ENCODE assay signal across 27 cellular contexts in genomic region chr10:60291354-60291930, GRCh38.
A peak's percentile ranks its signal among the peaks of the same experiment; 100 is the strongest.
DNase-seq lines count a peak whose midpoint lies in the region; ATAC-seq and TF ChIP-seq lines count a peak whose summit lies in the region.
"Had no signal": no experiment of that assay in that cellular context is flagged by ENCODE, and none has a peak within 500 bp of the region (broad histone marks: within the 10 kb centered on the region; RNA-seq: fewer than 3 reads in every experiment).

No MANE protein-coding gene starts in this region.

- H3K4me3 ChIP-seq in fibroblast of pulmonary artery (replicated peaks; ENCODE audit: low read depth, low read length), result no peak overlapping the region
- H3K4me3 ChIP-seq in lung, result no peak overlapping the region
- H3K4me3 ChIP-seq: adrenal gland, esophagus muscularis mucosa, GM12878, pancreas, tibial artery had no signal

- TF ChIP-seq CTCF in fibroblast of pulmonary artery (IDR thresholded peaks at IDR 0.05; ENCODE audit: low read length, missing control alignments) (no peak), lung (IDR thresholded peaks at IDR 0.05; ENCODE audit: control extremely low read depth, extremely low read depth) (no peak)

- H3K36me3 Mint-ChIP-seq in stimulated activated effector memory CD8-positive, alpha-beta T cell treated with anti-CD3 and anti-CD28 coated beads, Interleukin-12 subunit alpha, Interleukin-12 subunit beta, amount 100 ng/mL, for 72 hours, result no peaks in the 10 kb centered on the region
- H3K36me3 Mint-ChIP-seq: CD4-positive, CD25-positive, alpha-beta regulatory T cell; immature natural killer cell had no signal

- peaks cover 6% of the 10 kb centered on the region for H3K4me1 Mint-ChIP-seq in stimulated activated effector memory CD8-positive, alpha-beta T cell treated with anti-CD3 and anti-CD28 coated beads, Interleukin-12 subunit alpha, Interleukin-12 subunit beta, amount 100 ng/mL, for 72 hours
- H3K4me1 Mint-ChIP-seq: activated B cell treated with CpG ODN at 0.5 μM for 24 hours; activated CD4-positive, alpha-beta memory T cell treated with anti-CD3 and anti-CD28 coated beads, Interleukin-2, amount 10 ng/mL, durations not matched to agents 7 days and 5 days; CD4-positive, CD25-positive, alpha-beta regulatory T cell; immature natural killer cell had no signal

- H3K9me3 Mint-ChIP-seq in stimulated activated effector memory CD8-positive, alpha-beta T cell treated with anti-CD3 and anti-CD28 coated beads, Interleukin-12 subunit alpha, Interleukin-12 subunit beta, amount 100 ng/mL, for 72 hours, result no peaks in the 10 kb centered on the region
- H3K9me3 Mint-ChIP-seq: activated B cell treated with CpG ODN at 0.5 μM for 24 hours; activated CD4-positive, alpha-beta memory T cell treated with anti-CD3 and anti-CD28 coated beads, Interleukin-2, amount 10 ng/mL, durations not matched to agents 7 days and 5 days; CD4-positive, CD25-positive, alpha-beta regulatory T cell; central memory CD8-positive, alpha-beta T cell had no signal

- ATAC-seq in SK-N-SH treated with all-trans-retinoic acid at 6 μM for 48 hours (peak; percentile 45), lung (ENCODE audit: insufficient read depth, low FRiP score) (peak; percentile 1), GM19452 (IDR thresholded peaks at IDR 0.05; ENCODE audit: unreplicated experiment) (no peak)
- ATAC-seq in stimulated activated effector memory CD8-positive, alpha-beta T cell treated with anti-CD3 and anti-CD28 coated beads, Interleukin-12 subunit alpha, Interleukin-12 subunit beta, amount 100 ng/mL, for 72 hours, result no peak
- ATAC-seq: GM12878, pancreas had no signal

- H3K27ac ChIP-seq in lung (ENCODE audit: low read depth in 1 of 2, low read length in 1 of 2), result no peak overlapping the region
- H3K27ac ChIP-seq: adrenal gland, esophagus muscularis mucosa, pancreas had no signal

- H3K36me3 ChIP-seq in lung (ENCODE audit: control insufficient read depth in 2 of 2, insufficient read depth in 2 of 2, low read length in 2 of 2), result no peaks in the 10 kb centered on the region
- H3K36me3 ChIP-seq: adrenal gland, esophagus muscularis mucosa, pancreas, tibial artery had no signal

- no peak overlapping the region for H3K27ac Mint-ChIP-seq in stimulated activated effector memory CD8-positive, alpha-beta T cell treated with anti-CD3 and anti-CD28 coated beads, Interleukin-12 subunit alpha, Interleukin-12 subunit beta, amount 100 ng/mL, for 72 hours
- H3K27ac Mint-ChIP-seq: activated B cell treated with CpG ODN at 0.5 μM for 24 hours; activated CD4-positive, alpha-beta memory T cell treated with anti-CD3 and anti-CD28 coated beads, Interleukin-2, amount 10 ng/mL, durations not matched to agents 7 days and 5 days; immature natural killer cell had no signal

- 82 to 91% methylated on average over 5 of the region's 5 CpGs for whole genome bisulfite sequencing in lung, 2 donors

- peaks cover 1 to 23% of the 10 kb centered on the region in 2 donors for H3K4me1 ChIP-seq in lung (ENCODE audit: control insufficient read depth in 2 of 2, insufficient read depth in 2 of 2, low read length in 2 of 2)
- H3K4me1 ChIP-seq: pancreas had no signal

- H3K27me3 ChIP-seq in lung (ENCODE audit: control insufficient read depth, insufficient read depth), result no peaks in the 10 kb centered on the region
- H3K27me3 ChIP-seq: adrenal gland, esophagus muscularis mucosa, pancreas, tibial artery had no signal

- H3K9me3 ChIP-seq in lung (ENCODE audit: control insufficient read depth in 2 of 2, insufficient read depth in 1 of 2, low read length in 1 of 2), result no peaks in the 10 kb centered on the region
- H3K9me3 ChIP-seq: adrenal gland, esophagus muscularis mucosa, pancreas, tibial artery had no signal

- no peak overlapping the region for H3K4me3 Mint-ChIP-seq in stimulated activated effector memory CD8-positive, alpha-beta T cell treated with anti-CD3 and anti-CD28 coated beads, Interleukin-12 subunit alpha, Interleukin-12 subunit beta, amount 100 ng/mL, for 72 hours
- H3K4me3 Mint-ChIP-seq: activated B cell treated with CpG ODN at 0.5 μM for 24 hours; activated CD4-positive, alpha-beta memory T cell treated with anti-CD3 and anti-CD28 coated beads, Interleukin-2, amount 10 ng/mL, durations not matched to agents 7 days and 5 days; CD4-positive, CD25-positive, alpha-beta regulatory T cell; central memory CD8-positive, alpha-beta T cell; immature natural killer cell had no signal

- DNase-seq in Ammon's horn (ENCODE audit: low spot score) (peak; percentile 32), fibroblast of pulmonary artery (ENCODE audit: low read depth) (peak; percentile 79), lung (ENCODE audit: low spot score) (no peak), SIG-M5 treated with dmso at 0.1 percent for 504 hours (lab: John Stamatoyannopoulos, UW; ENCODE audit: unreplicated experiment) (no peak)
- no peak for DNase-seq in stimulated activated effector memory CD8-positive, alpha-beta T cell treated with anti-CD3 and anti-CD28 coated beads, Interleukin-12 subunit alpha, Interleukin-12 subunit beta, amount 100 ng/mL, for 72 hours (ENCODE audit: low spot score in 2 of 2)
- DNase-seq in activated CD4-positive, CD25-positive, alpha-beta regulatory T cell treated with anti-CD3 and anti-CD28 coated beads, Interleukin-2, amount 50 U/mL, for 72 hours, result no peak
- DNase-seq: activated B cell treated with CpG ODN at 0.5 μM for 24 hours; activated CD4-positive, alpha-beta memory T cell treated with anti-CD3 and anti-CD28 coated beads, Interleukin-2, amount 10 ng/mL, durations not matched to agents 7 days and 5 days; activated gamma-delta T cell treated with Interleukin-2 at 50 U/mL for 16 hours; adrenal gland; CD4-positive, CD25-positive, alpha-beta regulatory T cell; effector CD4-positive, alpha-beta T cell; GF-D8; immature natural killer cell; NCI-H2029; NCI-H510A; NK-92 treated with Interleukin-12 subunit alpha and Interleukin-12 subunit beta, amount 100 ng/mL, for 24 hours; pancreas; stimulated activated CD4-positive, alpha-beta T cell treated with anti-CD3 and anti-CD28 coated beads, Interleukin-2, amount 100 ng/mL, for 24 hours; stimulated activated naive CD4-positive, alpha-beta T cell; T-helper 9 cell; tibial artery had no signal

TF ChIP-seq in SK-N-SH treated with all-trans-retinoic acid at 6 μM for 48 hours, 23 proteins besides CTCF, POLR2A, EP300 and RAD21:
- TF ChIP-seq TOX (CRISPR knock-in tag; IDR thresholded peaks at IDR 0.05; ENCODE audit: borderline replicate concordance), result no peak

Comparison
In these comparisons a context has a peak if more than half of its experiments do, and no peak if none do; other contexts are left out.
1. DNase-seq: peak in Ammon's horn (single experiment) and fibroblast of pulmonary artery (single experiment); none in lung (single experiment), stimulated activated effector memory CD8-positive, alpha-beta T cell treated with anti-CD3 and anti-CD28 coated beads, Interleukin-12 subunit alpha, Interleukin-12 subunit beta, amount 100 ng/mL, for 72 hours (0 of 2), activated CD4-positive, CD25-positive, alpha-beta regulatory T cell treated with anti-CD3 and anti-CD28 coated beads, Interleukin-2, amount 50 U/mL, for 72 hours (single experiment) and SIG-M5 treated with dmso at 0.1 percent for 504 hours (single experiment).
2. ATAC-seq: peak in SK-N-SH treated with all-trans-retinoic acid at 6 μM for 48 hours (single experiment) and lung (single experiment); none in stimulated activated effector memory CD8-positive, alpha-beta T cell treated with anti-CD3 and anti-CD28 coated beads, Interleukin-12 subunit alpha, Interleukin-12 subunit beta, amount 100 ng/mL, for 72 hours (single experiment) and GM19452 (single experiment).